In genomic region chr6:41894366-41895299, GRCh38 we compare ENCODE assay signal across 8 cellular contexts. TPM values are rescaled to one million over a fixed set of nuclear protein-coding genes. Genes with fewer than 3 reads are reported as not detected.
DNase-seq lines count a peak whose midpoint lies in the region; ATAC-seq and TF ChIP-seq lines count a peak whose summit lies in the region.

No MANE protein-coding gene starts in this region.

- H3K36me3 ChIP-seq in lung (ENCODE audit: control insufficient read depth in 2 of 2, insufficient read depth in 2 of 2, low read length in 2 of 2), result no peaks in the 10 kb centered on the region
- no peaks in the 10 kb centered on the region for H3K36me3 ChIP-seq in tibial nerve

- H3K27me3 ChIP-seq in lung (ENCODE audit: control insufficient read depth, insufficient read depth) (no peaks in the 10 kb centered on the region), tibial nerve (no peaks in the 10 kb centered on the region)

- no peaks in the 10 kb centered on the region for H3K9me3 Mint-ChIP-seq in central memory CD8-positive, alpha-beta T cell

- peaks cover 6% of the 10 kb centered on the region for H3K36me3 Mint-ChIP-seq in central memory CD8-positive, alpha-beta T cell (ENCODE audit: insufficient read depth)

- H3K4me3 ChIP-seq in lung (peak overlapping the region; percentile 49), tibial nerve (peak overlapping the region; percentile 46 to 97 (median 83))

- TF ChIP-seq EP300 in tibial nerve (IDR thresholded peaks at IDR 0.05), result no peak

- H3K9me3 ChIP-seq in lung (ENCODE audit: control insufficient read depth in 2 of 2, insufficient read depth in 1 of 2, low read length in 1 of 2) (no peaks in the 10 kb centered on the region), tibial nerve (no peaks in the 10 kb centered on the region)

- H3K4me1 Mint-ChIP-seq in central memory CD8-positive, alpha-beta T cell, result peaks cover 14% of the 10 kb centered on the region

- WGBS in lung, 2 donors, result 2 to 3% methylated on average over 47 to 56 of the region's 56 CpGs
- WGBS in tibial nerve, 2 donors, result 2 to 3% methylated on average over 51 to 53 of the region's 56 CpGs

- no peak for TF ChIP-seq POLR2A in tibial nerve (IDR thresholded peaks at IDR 0.05)

- ATAC-seq in HG02885 (IDR thresholded peaks at IDR 0.05; ENCODE audit: poor library complexity, unreplicated experiment), result peak; percentile 35
- peak; percentile 44 for ATAC-seq in central memory CD8-positive, alpha-beta T cell (replicated peaks; ENCODE audit: extremely low read depth, poor library complexity, severe bottlenecking)
- no peak for ATAC-seq in lung (ENCODE audit: insufficient read depth, low FRiP score)

- H3K27ac ChIP-seq in lung (ENCODE audit: low read depth in 1 of 2, low read length in 1 of 2), result peak overlapping the region in 1 of 2 donors; percentile 40
- H3K27ac ChIP-seq in tibial nerve, result peak overlapping the region; percentile 10 to 90 (median 82)

- TF ChIP-seq CTCF in lung (IDR thresholded peaks at IDR 0.05; ENCODE audit: control extremely low read depth, extremely low read depth), result no peak
- TF ChIP-seq CTCF in tibial nerve (IDR thresholded peaks at IDR 0.05), result no peak

- H3K4me1 ChIP-seq in lung (ENCODE audit: control insufficient read depth in 2 of 2, insufficient read depth in 2 of 2, low read length in 2 of 2) (peaks cover 3 to 10% of the 10 kb centered on the region in 2 donors), tibial nerve (peaks cover 0 to 27% (median 17%) of the 10 kb centered on the region in 4 donors)

- H3K27ac Mint-ChIP-seq in central memory CD8-positive, alpha-beta T cell (ENCODE audit: low read depth), result no peak overlapping the region

- H3K27me3 Mint-ChIP-seq in central memory CD8-positive, alpha-beta T cell, result no peaks in the 10 kb centered on the region

- no peak overlapping the region for H3K4me3 Mint-ChIP-seq in central memory CD8-positive, alpha-beta T cell

- DNase-seq in stimulated activated CD4-positive, alpha-beta T cell treated with anti-CD3 and anti-CD28 coated beads, Interleukin-15, amount 100 ng/mL, for 24 hours, result peak; percentile 16
- DNase-seq in stimulated activated CD4-positive, alpha-beta T cell treated with anti-CD3 and anti-CD28 coated beads, Interleukin-2, amount 100 ng/mL, for 48 hours, result no peak
- DNase-seq in NCI-H526 treated with DMSO at 0.1 percent for 48 hours (lab: John Stamatoyannopoulos, UW) (peak; percentile 77), lung (ENCODE audit: low spot score) (no peak), tibial nerve (ENCODE audit: low spot score in 2 of 2) (no peak), HuH-7 (ENCODE audit: low spot score) (no peak)
- no peak for DNase-seq in central memory CD8-positive, alpha-beta T cell (ENCODE audit: low spot score in 2 of 2)

RNA-seq across cellular contexts. Expression of gene USP49, which starts 0.5 kb away (rescaled TPM):
- total RNA-seq in lung (1 to 10 TPM; 4.9 to 8.6 TPM), tibial nerve (10 to 100 TPM in 1 of 4 donors, 1 to 10 TPM in 3; 6.5 to 13.8 (median 8.8) TPM)
- polyA plus RNA-seq in lung, result 1 to 10 TPM; 1.8 to 2.3 TPM

RNA-seq across cellular contexts. Expression of gene MED20, which starts 26.3 kb away (rescaled TPM):
- total RNA-seq in lung (10 to 100 TPM; 20.2 to 20.4 TPM), tibial nerve (10 to 100 TPM in 3 of 4 donors, 1 to 10 TPM in 1; 8.0 to 15.0 (median 12.2) TPM)
- 10 to 100 TPM in 1 of 2 donors, 1 to 10 TPM in 1; 7.0 to 10.1 TPM for polyA plus RNA-seq in lung

RNA-seq across cellular contexts. Expression of gene BYSL, which starts 26.7 kb away (rescaled TPM):
- 10 to 100 TPM in 1 of 2 donors, 1 to 10 TPM in 1; 9.9 to 19.7 TPM for total RNA-seq in lung
- 10 to 100 TPM in 1 of 2 donors, 1 to 10 TPM in 1; 8.8 to 20.4 TPM for polyA plus RNA-seq in lung
- 10 to 100 TPM in 3 of 4 donors, 1 to 10 TPM in 1; 9.2 to 13.3 (median 12.8) TPM for total RNA-seq in tibial nerve

RNA-seq across cellular contexts. Expression of gene CCND3, which starts 47.0 kb away (rescaled TPM):
- total RNA-seq in lung (100 to 1,000 TPM; 124 to 192 TPM), tibial nerve (100 to 1,000 TPM; 175 to 325 (median 248) TPM)
- 100 to 1,000 TPM; 120 to 221 TPM for polyA plus RNA-seq in lung

Comparison
In these comparisons a context has a peak if more than half of its experiments do, and no peak if none do; other contexts are left out.
1. DNase-seq: peak in stimulated activated CD4-positive, alpha-beta T cell treated with anti-CD3 and anti-CD28 coated beads, Interleukin-15, amount 100 ng/mL, for 24 hours (single experiment) and NCI-H526 treated with DMSO at 0.1 percent for 48 hours (single experiment); none in stimulated activated CD4-positive, alpha-beta T cell treated with anti-CD3 and anti-CD28 coated beads, Interleukin-2, amount 100 ng/mL, for 48 hours (0 of 2), central memory CD8-positive, alpha-beta T cell (0 of 2), lung (single experiment), tibial nerve (0 of 2) and HuH-7 (single experiment).